ENCODE assay signal across 1 cellular context in the genomic region with DNA sequence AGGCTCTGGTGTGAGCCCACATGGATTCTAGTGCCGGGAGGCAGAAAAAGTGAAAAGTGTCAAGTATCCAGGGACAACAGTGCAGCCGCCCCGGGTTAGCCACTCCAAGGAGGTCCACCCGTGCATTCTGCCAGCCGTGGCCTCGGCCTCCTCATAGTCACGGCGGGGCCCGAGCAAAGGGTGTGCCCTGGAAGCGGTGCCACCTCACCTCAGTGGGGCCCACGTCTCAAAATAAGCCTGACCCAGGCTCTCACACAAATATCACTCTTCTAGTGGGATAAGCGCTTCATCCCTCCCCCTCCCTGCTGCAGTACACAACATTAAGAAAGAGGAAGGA.
TF ChIP-seq lines count a peak whose summit lies in the region.

No MANE protein-coding gene starts in this region.

TF ChIP-seq in GM23338, 12 proteins besides CTCF, POLR2A, EP300 and RAD21 (continued from another document):
- TF ChIP-seq, protein P1, sequence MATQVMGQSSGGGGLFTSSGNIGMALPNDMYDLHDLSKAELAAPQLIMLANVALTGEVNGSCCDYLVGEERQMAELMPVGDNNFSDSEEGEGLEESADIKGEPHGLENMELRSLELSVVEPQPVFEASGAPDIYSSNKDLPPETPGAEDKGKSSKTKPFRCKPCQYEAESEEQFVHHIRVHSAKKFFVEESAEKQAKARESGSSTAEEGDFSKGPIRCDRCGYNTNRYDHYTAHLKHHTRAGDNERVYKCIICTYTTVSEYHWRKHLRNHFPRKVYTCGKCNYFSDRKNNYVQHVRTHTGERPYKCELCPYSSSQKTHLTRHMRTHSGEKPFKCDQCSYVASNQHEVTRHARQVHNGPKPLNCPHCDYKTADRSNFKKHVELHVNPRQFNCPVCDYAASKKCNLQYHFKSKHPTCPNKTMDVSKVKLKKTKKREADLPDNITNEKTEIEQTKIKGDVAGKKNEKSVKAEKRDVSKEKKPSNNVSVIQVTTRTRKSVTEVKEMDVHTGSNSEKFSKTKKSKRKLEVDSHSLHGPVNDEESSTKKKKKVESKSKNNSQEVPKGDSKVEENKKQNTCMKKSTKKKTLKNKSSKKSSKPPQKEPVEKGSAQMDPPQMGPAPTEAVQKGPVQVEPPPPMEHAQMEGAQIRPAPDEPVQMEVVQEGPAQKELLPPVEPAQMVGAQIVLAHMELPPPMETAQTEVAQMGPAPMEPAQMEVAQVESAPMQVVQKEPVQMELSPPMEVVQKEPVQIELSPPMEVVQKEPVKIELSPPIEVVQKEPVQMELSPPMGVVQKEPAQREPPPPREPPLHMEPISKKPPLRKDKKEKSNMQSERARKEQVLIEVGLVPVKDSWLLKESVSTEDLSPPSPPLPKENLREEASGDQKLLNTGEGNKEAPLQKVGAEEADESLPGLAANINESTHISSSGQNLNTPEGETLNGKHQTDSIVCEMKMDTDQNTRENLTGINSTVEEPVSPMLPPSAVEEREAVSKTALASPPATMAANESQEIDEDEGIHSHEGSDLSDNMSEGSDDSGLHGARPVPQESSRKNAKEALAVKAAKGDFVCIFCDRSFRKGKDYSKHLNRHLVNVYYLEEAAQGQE (IDR thresholded peaks at IDR 0.05; ENCODE audit: unreplicated experiment): no peak
- TF ChIP-seq JUNB (IDR thresholded peaks at IDR 0.05; ENCODE audit: unreplicated experiment): no peak
